18 cellular contexts compared by ENCODE assay signal in the genomic region with DNA sequence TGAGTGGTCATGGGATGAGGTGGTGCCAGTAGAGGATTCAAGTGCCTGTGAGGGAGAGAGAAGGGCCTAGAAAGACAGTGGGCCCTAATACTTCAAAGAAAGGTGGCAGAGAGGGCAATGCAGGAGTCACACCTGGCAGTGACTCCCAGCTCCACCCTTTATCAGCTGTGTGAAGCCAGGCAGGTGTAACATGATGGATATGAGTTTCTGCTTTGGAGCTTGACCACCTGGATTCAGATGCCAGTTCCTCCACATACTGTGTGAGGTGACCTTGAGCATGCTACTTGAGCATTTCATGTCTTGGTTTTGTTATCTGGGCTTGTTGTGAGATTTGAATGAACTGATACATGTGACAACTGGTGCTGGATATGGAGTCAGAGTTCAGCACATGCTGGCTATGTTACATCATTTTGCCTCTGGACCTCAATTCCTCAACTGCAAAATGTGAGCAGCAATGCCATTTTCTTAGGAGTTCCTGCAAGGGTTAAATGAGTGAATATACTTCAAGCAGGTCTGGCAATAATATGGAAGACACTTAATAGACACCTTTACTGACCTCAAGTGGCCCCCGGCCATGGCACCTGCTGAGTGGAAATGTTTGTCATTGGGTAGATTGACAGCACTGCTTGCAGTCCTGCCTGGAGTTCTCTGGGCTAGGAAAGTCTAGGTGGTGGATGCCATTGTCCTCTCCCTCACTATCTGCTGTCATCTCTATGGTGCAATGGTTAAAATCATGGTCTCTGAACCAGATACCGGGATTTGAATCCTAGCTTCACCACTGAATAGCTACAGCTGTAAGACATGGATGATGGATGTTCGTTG.
DNase-seq lines count a peak whose midpoint lies in the region; ATAC-seq and TF ChIP-seq lines count a peak whose summit lies in the region.
"Had no signal": no experiment of that assay in that cellular context is flagged by ENCODE, and none has a peak within 500 bp of the region (broad histone marks: within the 10 kb centered on the region; RNA-seq: fewer than 3 reads in every experiment).

No MANE protein-coding gene starts in this region.

- peaks cover 35 to 64% of the 10 kb centered on the region in 2 donors for H3K4me1 Mint-ChIP-seq in natural killer cell treated with Interleukin-12 subunit alpha and Interleukin-12 subunit beta and Interleukin-15 and Interleukin-18, amount 100 ng/mL, for 72 hours (ENCODE audit: low read depth in 2 of 2)
- peaks cover 48 to 49% of the 10 kb centered on the region in 2 donors for H3K4me1 Mint-ChIP-seq in natural killer cell

- TF ChIP-seq POLR2A in erythroblast (IDR thresholded peaks at IDR 0.05; ENCODE audit: low read length): no peak

- no peak overlapping the region for H3K4me3 Mint-ChIP-seq in natural killer cell treated with Interleukin-12 subunit alpha and Interleukin-12 subunit beta and Interleukin-15 and Interleukin-18, amount 100 ng/mL, for 72 hours
- no peak overlapping the region for H3K4me3 Mint-ChIP-seq in natural killer cell
- H3K4me3 Mint-ChIP-seq: B cell, naive B cell had no signal

- H3K36me3 Mint-ChIP-seq in natural killer cell treated with Interleukin-12 subunit alpha and Interleukin-12 subunit beta and Interleukin-15 and Interleukin-18, amount 100 ng/mL, for 72 hours: no peaks in the 10 kb centered on the region
- H3K36me3 Mint-ChIP-seq in natural killer cell: no peaks in the 10 kb centered on the region
- H3K36me3 Mint-ChIP-seq: naive B cell had no signal

- TF ChIP-seq CTCF in natural killer cell (IDR thresholded peaks at IDR 0.05): no peak

- DNase-seq in DMS53 (lab: John Stamatoyannopoulos, UW) (peak; percentile 14), DMS53 treated with DMSO at 0.1 percent for 48 hours (lab: John Stamatoyannopoulos, UW; ENCODE audit: unreplicated experiment) (no peak), natural killer cell (no peak), erythroblast (lab: John Stamatoyannopoulos, UW) (peak; percentile 39 to 50), NCI-H524 treated with DMSO at 0.1 percent for 48 hours (lab: John Stamatoyannopoulos, UW) (no peak)
- no peak for DNase-seq in natural killer cell treated with Interleukin-12 subunit alpha and Interleukin-12 subunit beta and Interleukin-15 and Interleukin-18, amount 100 ng/mL, for 72 hours (ENCODE audit: low spot score)
- DNase-seq: GF-D8; KG1; kidney; naive B cell; NCI-H2081 treated with DMSO at 0.1 percent for 48 hours; NCI-H524; stimulated activated CD4-positive, alpha-beta T cell treated with anti-CD3 and anti-CD28 coated beads, Interleukin-4, amount 100 ng/mL, for 4 hours had no signal

- peak overlapping the region; percentile 5 to 88 for H3K27ac Mint-ChIP-seq in natural killer cell treated with Interleukin-12 subunit alpha and Interleukin-12 subunit beta and Interleukin-15 and Interleukin-18, amount 100 ng/mL, for 72 hours
- peak overlapping the region in 1 of 2 donors; percentile 86 for H3K27ac Mint-ChIP-seq in natural killer cell
- H3K27ac Mint-ChIP-seq: B cell, progenitor cell of endocrine pancreas had no signal

- no peak for ATAC-seq in natural killer cell treated with Interleukin-12 subunit alpha and Interleukin-12 subunit beta and Interleukin-15 and Interleukin-18, amount 100 ng/mL, for 72 hours
- ATAC-seq in natural killer cell (no peak), GM21360 (IDR thresholded peaks at IDR 0.05; ENCODE audit: unreplicated experiment) (no peak), HG02798 (IDR thresholded peaks at IDR 0.05; ENCODE audit: poor library complexity, unreplicated experiment) (no peak)
- ATAC-seq: GM12878 had no signal

- H3K27me3 Mint-ChIP-seq in natural killer cell treated with Interleukin-12 subunit alpha and Interleukin-12 subunit beta and Interleukin-15 and Interleukin-18, amount 100 ng/mL, for 72 hours: no peaks in the 10 kb centered on the region
- no peaks in the 10 kb centered on the region for H3K27me3 Mint-ChIP-seq in natural killer cell (ENCODE audit: low read depth in 2 of 2)
- H3K27me3 Mint-ChIP-seq: progenitor cell of endocrine pancreas had no signal

- H3K9me3 Mint-ChIP-seq in natural killer cell treated with Interleukin-12 subunit alpha and Interleukin-12 subunit beta and Interleukin-15 and Interleukin-18, amount 100 ng/mL, for 72 hours: no peaks in the 10 kb centered on the region
- H3K9me3 Mint-ChIP-seq in natural killer cell: no peaks in the 10 kb centered on the region
- H3K9me3 Mint-ChIP-seq: naive B cell had no signal

- intact Hi-C loops in natural killer cell (cut with micrococcal nuclease): no loop called here

Comparison
In these comparisons a context has a peak if more than half of its experiments do, and no peak if none do; other contexts are left out.
1. DNase-seq: peak in DMS53 (single experiment) and erythroblast (2 of 2); none in DMS53 treated with DMSO at 0.1 percent for 48 hours (single experiment), natural killer cell treated with Interleukin-12 subunit alpha and Interleukin-12 subunit beta and Interleukin-15 and Interleukin-18, amount 100 ng/mL, for 72 hours (single experiment), natural killer cell (single experiment) and NCI-H524 treated with DMSO at 0.1 percent for 48 hours (single experiment).